1 cellular context compared by ENCODE assay signal in the genomic region with DNA sequence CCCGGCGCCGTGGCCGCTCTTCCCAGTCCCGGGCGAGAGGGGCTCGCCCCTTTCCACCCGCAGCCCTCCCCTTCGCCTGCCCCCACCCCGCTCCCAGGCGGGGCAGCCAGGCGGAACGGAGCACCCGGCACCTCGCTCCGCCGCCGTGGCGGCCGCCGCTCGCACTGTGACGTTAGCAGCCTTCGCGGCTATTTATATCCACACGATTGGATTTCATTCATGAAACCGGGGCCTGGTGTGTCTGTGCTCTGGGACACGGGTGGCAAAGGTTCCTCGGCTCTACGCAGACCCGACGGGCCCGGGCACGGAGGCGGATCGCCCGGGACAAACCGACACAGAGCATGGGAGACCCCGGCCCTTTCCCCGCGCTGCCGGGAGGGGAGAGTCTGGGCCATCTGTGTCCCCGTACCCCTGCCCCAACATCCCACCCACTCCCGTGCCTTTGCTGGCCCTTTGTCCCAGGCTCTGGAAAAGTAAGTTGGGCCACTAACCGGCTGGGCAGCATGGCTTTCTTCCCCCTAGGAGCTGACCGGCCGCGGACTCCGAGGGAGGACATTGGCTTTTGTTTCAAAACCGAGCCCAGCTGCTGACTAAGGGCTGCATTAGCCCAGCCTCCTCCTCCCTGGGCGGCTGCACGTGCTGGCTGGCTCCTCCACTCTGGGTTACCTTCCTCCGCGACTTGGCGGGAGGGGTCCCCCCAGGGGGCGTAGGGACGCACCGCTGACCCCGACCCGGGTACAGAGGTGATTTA.
TF ChIP-seq lines count a peak whose summit lies in the region.

A gene with protein sequence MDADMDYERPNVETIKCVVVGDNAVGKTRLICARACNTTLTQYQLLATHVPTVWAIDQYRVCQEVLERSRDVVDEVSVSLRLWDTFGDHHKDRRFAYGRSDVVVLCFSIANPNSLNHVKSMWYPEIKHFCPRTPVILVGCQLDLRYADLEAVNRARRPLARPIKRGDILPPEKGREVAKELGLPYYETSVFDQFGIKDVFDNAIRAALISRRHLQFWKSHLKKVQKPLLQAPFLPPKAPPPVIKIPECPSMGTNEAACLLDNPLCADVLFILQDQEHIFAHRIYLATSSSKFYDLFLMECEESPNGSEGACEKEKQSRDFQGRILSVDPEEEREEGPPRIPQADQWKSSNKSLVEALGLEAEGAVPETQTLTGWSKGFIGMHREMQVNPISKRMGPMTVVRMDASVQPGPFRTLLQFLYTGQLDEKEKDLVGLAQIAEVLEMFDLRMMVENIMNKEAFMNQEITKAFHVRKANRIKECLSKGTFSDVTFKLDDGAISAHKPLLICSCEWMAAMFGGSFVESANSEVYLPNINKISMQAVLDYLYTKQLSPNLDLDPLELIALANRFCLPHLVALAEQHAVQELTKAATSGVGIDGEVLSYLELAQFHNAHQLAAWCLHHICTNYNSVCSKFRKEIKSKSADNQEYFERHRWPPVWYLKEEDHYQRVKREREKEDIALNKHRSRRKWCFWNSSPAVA (minus strand): TSS at position 27 of the 751 bp plus-strand sequence. CDS start 32,643 bp downstream, outside the sequence.

TF ChIP-seq in K562, 482 proteins besides CTCF, POLR2A, EP300 and RAD21 (continued from another document and continues in another):
- TF ChIP-seq ZNF639 (CRISPR knock-in tag; conservative IDR thresholded peaks at IDR 0.05 in 1 of 2, IDR thresholded peaks at IDR 0.05 in 1 of 2) (peak in 1 of 2 experiments; percentile 30; a peak in 1 of 4 replicates), HIVEP1 (CRISPR knock-in tag; IDR thresholded peaks at IDR 0.05) (no peak), BHLHE40 (IDR thresholded peaks at IDR 0.05; ENCODE audit: low read length) (peak; percentile 99), ZNF609 (CRISPR knock-in tag; IDR thresholded peaks at IDR 0.05; ENCODE audit: borderline replicate concordance) (no peak), ZBTB33 (CRISPR knock-in tag; IDR thresholded peaks at IDR 0.05) (peak; percentile 50; the same call in 1 of the 2 replicates), ZBTB7A (IDR thresholded peaks at IDR 0.05; ENCODE audit: borderline replicate concordance, control insufficient read depth, low read depth, low read length) (peak; percentile 86), TBP (optimal IDR thresholded peaks at IDR 0.05; ENCODE audit: low read depth, low read length) (peak; percentile 71), FOXK1 (CRISPR knock-in tag; IDR thresholded peaks at IDR 0.05; ENCODE audit: borderline replicate concordance) (peak; percentile 90), ZNF263 (CRISPR knock-in tag; IDR thresholded peaks at IDR 0.05; ENCODE audit: borderline replicate concordance) (peak; percentile 81), KLF6 (CRISPR knock-in tag; IDR thresholded peaks at IDR 0.05; ENCODE audit: borderline replicate concordance) (peak; percentile 65; the same call in 1 of the 2 replicates), NFRKB (IDR thresholded peaks at IDR 0.05; ENCODE audit: low read depth) (peak; percentile 83; the same call in 1 of the 2 replicates), CEBPB (tag; IDR thresholded peaks at IDR 0.05) (0 out of 2 replicates have a peak, but pooled peaks have one; percentile 7), KAT7 (CRISPR knock-in tag; IDR thresholded peaks at IDR 0.05; ENCODE audit: borderline replicate concordance) (0 out of 2 replicates have a peak, but pooled peaks have one; percentile 11), SOX6 (IDR thresholded peaks at IDR 0.05) (0 out of 2 replicates have a peak, but pooled peaks have one; percentile 43), SMAD4 (CRISPR knock-in tag; conservative IDR thresholded peaks at IDR 0.05) (peak; percentile 72), SAP30 (IDR thresholded peaks at IDR 0.05; ENCODE audit: borderline replicate concordance, insufficient read depth, low read depth, low read length, poor library complexity, severe bottlenecking) (no peak)
- TF ChIP-seq, protein P1, sequence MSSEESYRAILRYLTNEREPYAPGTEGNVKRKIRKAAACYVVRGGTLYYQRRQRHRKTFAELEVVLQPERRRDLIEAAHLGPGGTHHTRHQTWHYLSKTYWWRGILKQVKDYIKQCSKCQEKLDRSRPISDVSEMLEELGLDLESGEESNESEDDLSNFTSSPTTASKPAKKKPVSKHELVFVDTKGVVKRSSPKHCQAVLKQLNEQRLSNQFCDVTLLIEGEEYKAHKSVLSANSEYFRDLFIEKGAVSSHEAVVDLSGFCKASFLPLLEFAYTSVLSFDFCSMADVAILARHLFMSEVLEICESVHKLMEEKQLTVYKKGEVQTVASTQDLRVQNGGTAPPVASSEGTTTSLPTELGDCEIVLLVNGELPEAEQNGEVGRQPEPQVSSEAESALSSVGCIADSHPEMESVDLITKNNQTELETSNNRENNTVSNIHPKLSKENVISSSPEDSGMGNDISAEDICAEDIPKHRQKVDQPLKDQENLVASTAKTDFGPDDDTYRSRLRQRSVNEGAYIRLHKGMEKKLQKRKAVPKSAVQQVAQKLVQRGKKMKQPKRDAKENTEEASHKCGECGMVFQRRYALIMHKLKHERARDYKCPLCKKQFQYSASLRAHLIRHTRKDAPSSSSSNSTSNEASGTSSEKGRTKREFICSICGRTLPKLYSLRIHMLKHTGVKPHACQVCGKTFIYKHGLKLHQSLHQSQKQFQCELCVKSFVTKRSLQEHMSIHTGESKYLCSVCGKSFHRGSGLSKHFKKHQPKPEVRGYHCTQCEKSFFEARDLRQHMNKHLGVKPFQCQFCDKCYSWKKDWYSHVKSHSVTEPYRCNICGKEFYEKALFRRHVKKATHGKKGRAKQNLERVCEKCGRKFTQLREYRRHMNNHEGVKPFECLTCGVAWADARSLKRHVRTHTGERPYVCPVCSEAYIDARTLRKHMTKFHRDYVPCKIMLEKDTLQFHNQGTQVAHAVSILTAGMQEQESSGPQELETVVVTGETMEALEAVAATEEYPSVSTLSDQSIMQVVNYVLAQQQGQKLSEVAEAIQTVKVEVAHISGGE (CRISPR knock-in tag; IDR thresholded peaks at IDR 0.05) = peak in 1 of 3 experiments; percentile 79; a peak in 2 of 6 replicates
- TF ChIP-seq, protein P2, sequence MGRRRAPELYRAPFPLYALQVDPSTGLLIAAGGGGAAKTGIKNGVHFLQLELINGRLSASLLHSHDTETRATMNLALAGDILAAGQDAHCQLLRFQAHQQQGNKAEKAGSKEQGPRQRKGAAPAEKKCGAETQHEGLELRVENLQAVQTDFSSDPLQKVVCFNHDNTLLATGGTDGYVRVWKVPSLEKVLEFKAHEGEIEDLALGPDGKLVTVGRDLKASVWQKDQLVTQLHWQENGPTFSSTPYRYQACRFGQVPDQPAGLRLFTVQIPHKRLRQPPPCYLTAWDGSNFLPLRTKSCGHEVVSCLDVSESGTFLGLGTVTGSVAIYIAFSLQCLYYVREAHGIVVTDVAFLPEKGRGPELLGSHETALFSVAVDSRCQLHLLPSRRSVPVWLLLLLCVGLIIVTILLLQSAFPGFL (CRISPR knock-in tag; IDR thresholded peaks at IDR 0.05) = no peak
- TF ChIP-seq, protein P3, sequence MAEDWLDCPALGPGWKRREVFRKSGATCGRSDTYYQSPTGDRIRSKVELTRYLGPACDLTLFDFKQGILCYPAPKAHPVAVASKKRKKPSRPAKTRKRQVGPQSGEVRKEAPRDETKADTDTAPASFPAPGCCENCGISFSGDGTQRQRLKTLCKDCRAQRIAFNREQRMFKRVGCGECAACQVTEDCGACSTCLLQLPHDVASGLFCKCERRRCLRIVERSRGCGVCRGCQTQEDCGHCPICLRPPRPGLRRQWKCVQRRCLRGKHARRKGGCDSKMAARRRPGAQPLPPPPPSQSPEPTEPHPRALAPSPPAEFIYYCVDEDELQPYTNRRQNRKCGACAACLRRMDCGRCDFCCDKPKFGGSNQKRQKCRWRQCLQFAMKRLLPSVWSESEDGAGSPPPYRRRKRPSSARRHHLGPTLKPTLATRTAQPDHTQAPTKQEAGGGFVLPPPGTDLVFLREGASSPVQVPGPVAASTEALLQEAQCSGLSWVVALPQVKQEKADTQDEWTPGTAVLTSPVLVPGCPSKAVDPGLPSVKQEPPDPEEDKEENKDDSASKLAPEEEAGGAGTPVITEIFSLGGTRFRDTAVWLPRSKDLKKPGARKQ (CRISPR knock-in tag; IDR thresholded peaks at IDR 0.05) = no peak
- TF ChIP-seq, protein P4, sequence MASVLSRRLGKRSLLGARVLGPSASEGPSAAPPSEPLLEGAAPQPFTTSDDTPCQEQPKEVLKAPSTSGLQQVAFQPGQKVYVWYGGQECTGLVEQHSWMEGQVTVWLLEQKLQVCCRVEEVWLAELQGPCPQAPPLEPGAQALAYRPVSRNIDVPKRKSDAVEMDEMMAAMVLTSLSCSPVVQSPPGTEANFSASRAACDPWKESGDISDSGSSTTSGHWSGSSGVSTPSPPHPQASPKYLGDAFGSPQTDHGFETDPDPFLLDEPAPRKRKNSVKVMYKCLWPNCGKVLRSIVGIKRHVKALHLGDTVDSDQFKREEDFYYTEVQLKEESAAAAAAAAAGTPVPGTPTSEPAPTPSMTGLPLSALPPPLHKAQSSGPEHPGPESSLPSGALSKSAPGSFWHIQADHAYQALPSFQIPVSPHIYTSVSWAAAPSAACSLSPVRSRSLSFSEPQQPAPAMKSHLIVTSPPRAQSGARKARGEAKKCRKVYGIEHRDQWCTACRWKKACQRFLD (CRISPR knock-in tag; IDR thresholded peaks at IDR 0.05) = peak; percentile 95
- TF ChIP-seq, protein P5, sequence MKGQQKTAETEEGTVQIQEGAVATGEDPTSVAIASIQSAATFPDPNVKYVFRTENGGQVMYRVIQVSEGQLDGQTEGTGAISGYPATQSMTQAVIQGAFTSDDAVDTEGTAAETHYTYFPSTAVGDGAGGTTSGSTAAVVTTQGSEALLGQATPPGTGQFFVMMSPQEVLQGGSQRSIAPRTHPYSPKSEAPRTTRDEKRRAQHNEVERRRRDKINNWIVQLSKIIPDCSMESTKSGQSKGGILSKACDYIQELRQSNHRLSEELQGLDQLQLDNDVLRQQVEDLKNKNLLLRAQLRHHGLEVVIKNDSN (CRISPR knock-in tag; IDR thresholded peaks at IDR 0.05) = peak; percentile 64
- TF ChIP-seq, protein P6, sequence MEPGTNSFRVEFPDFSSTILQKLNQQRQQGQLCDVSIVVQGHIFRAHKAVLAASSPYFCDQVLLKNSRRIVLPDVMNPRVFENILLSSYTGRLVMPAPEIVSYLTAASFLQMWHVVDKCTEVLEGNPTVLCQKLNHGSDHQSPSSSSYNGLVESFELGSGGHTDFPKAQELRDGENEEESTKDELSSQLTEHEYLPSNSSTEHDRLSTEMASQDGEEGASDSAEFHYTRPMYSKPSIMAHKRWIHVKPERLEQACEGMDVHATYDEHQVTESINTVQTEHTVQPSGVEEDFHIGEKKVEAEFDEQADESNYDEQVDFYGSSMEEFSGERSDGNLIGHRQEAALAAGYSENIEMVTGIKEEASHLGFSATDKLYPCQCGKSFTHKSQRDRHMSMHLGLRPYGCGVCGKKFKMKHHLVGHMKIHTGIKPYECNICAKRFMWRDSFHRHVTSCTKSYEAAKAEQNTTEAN (CRISPR knock-in tag; IDR thresholded peaks at IDR 0.05) = 0 out of 2 replicates have a peak, but pooled peaks have one; percentile 15
